ENCODE assay signal across 17 cellular contexts in the genomic region with DNA sequence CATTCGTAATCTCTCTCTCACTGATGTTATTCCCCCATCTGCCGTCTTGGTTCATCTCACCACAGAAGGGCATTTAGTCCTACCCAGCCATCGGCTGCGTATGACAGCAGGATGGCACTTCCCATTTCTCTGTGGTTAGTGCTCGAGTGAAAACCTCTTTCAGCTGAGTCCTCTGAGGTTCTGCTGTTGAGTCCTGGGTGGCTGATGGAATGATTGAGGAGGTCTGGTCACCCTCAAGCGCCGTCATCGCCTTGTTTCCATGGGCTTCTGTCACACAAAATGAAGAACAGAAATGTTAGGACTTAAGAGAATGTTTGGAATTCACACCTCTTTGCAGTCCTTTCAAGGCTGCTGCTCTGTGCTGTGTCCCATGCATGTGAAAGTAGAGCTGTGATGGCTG. TPM values are rescaled to one million over a fixed set of nuclear protein-coding genes. Genes with fewer than 3 reads are reported as not detected.
DNase-seq lines count a peak whose midpoint lies in the region; ATAC-seq and TF ChIP-seq lines count a peak whose summit lies in the region.
"Had no signal": no experiment of that assay in that cellular context is flagged by ENCODE, and none has a peak within 500 bp of the region (broad histone marks: within the 10 kb centered on the region; RNA-seq: fewer than 3 reads in every experiment).

No MANE protein-coding gene starts in this region.

- TF ChIP-seq EP300 in ovary (IDR thresholded peaks at IDR 0.05): no peak

- H3K36me3 ChIP-seq in cardiac muscle cell (no peaks in the 10 kb centered on the region), ovary (no peaks in the 10 kb centered on the region), H7 (replicated peaks; ENCODE audit: control insufficient read depth, insufficient read depth, low read length) (peaks cover 5% of the 10 kb centered on the region)

- no peak for DNase-seq in activated T-cell treated with anti-CD3 and anti-CD28 coated beads, Interleukin-2, amount 50 U/mL, for 24 hours
- no peak for DNase-seq in activated T-cell treated with anti-CD3 and anti-CD28 coated beads, Interleukin-2, amount 50 U/mL, for 72 hours
- DNase-seq in NB4 (ENCODE audit: low read depth): peak; percentile 89
- peak in 1 of 2 donors; percentile 87 for DNase-seq in cardiac muscle cell (ENCODE audit: low read depth in 1 of 2, low spot score in 1 of 2)
- DNase-seq in stimulated activated naive B cell treated with anti-CD40 and anti-IgM and Interleukin-4, amounts not matched to agents 10 μg/mL and 1 μg/mL and 100 μg/mL, for 72 hours: peak; percentile 24
- DNase-seq in ovary: no peak
- DNase-seq in H7: no peak
- DNase-seq: activated T-cell treated with anti-CD3 and anti-CD28 coated beads, Interleukin-2, amount 50 U/mL, for 4 hours; anterior cingulate cortex; cortex of kidney; head of caudate nucleus; NCI-H82; posterior cingulate gyrus; spleen; stomach; T-helper 9 cell had no signal

- H3K4me1 ChIP-seq in cardiac muscle cell (ENCODE audit: low read depth) (peaks cover 27% of the 10 kb centered on the region), ovary (ENCODE audit: insufficient read depth) (no peaks in the 10 kb centered on the region)

- no peak for ATAC-seq in activated T-cell treated with anti-CD3 and anti-CD28 coated beads, Interleukin-2, amount 50 U/mL, for 72 hours (replicated peaks in 1 of 2)
- peak; percentile 90 to 91 for ATAC-seq in stimulated activated naive B cell treated with anti-CD40 and anti-IgM and Interleukin-4, amounts not matched to agents 10 μg/mL and 1 μg/mL and 100 μg/mL, for 72 hours (replicated peaks)
- no peak for ATAC-seq in HG03354 (IDR thresholded peaks at IDR 0.05; ENCODE audit: poor library complexity, severe bottlenecking, unreplicated experiment)
- ATAC-seq: activated T-cell treated with anti-CD3 and anti-CD28 coated beads, Interleukin-2, amount 50 U/mL, for 4 hours had no signal

- intact Hi-C loops in ovary (cut with DNase I): no loop called here

- no peak for TF ChIP-seq CTCF in NB4 (IDR thresholded peaks at IDR 0.05; ENCODE audit: low read depth, low read length)
- no peak for TF ChIP-seq CTCF in cardiac muscle cell (IDR thresholded peaks at IDR 0.05; ENCODE audit: low read depth, low read length)
- no peak for TF ChIP-seq CTCF in ovary (IDR thresholded peaks at IDR 0.05)

- no peaks in the 10 kb centered on the region for H3K27me3 Mint-ChIP-seq in activated T-cell treated with anti-CD3 and anti-CD28 coated beads, Interleukin-2, amount 50 U/mL, for 24 hours
- no peaks in the 10 kb centered on the region for H3K27me3 Mint-ChIP-seq in activated T-cell treated with anti-CD3 and anti-CD28 coated beads, Interleukin-2, amount 50 U/mL, for 72 hours (ENCODE audit: low read depth)
- H3K27me3 Mint-ChIP-seq in stimulated activated naive B cell treated with anti-CD40 and anti-IgM and Interleukin-4, amounts not matched to agents 10 μg/mL and 1 μg/mL and 100 μg/mL, for 72 hours: no peaks in the 10 kb centered on the region

- H3K9me3 Mint-ChIP-seq in activated T-cell treated with anti-CD3 and anti-CD28 coated beads, Interleukin-2, amount 50 U/mL, for 24 hours: no peaks in the 10 kb centered on the region
- H3K9me3 Mint-ChIP-seq in activated T-cell treated with anti-CD3 and anti-CD28 coated beads, Interleukin-2, amount 50 U/mL, for 72 hours: no peaks in the 10 kb centered on the region
- H3K9me3 Mint-ChIP-seq in stimulated activated naive B cell treated with anti-CD40 and anti-IgM and Interleukin-4, amounts not matched to agents 10 μg/mL and 1 μg/mL and 100 μg/mL, for 72 hours: peaks cover 0 to 4% of the 10 kb centered on the region in 2 donors
- H3K9me3 Mint-ChIP-seq: activated T-cell treated with anti-CD3 and anti-CD28 coated beads, Interleukin-2, amount 50 U/mL, for 4 hours had no signal

- H3K27ac ChIP-seq in cardiac muscle cell (peak overlapping the region; percentile 98), ovary (no peak overlapping the region)
- H3K27ac ChIP-seq: stomach had no signal

- H3K27me3 ChIP-seq in cardiac muscle cell: no peaks in the 10 kb centered on the region
- no peaks in the 10 kb centered on the region for H3K27me3 ChIP-seq in ovary
- no peaks in the 10 kb centered on the region for H3K27me3 ChIP-seq in H7 (ENCODE audit: control insufficient read depth, insufficient read depth, low read length)
- H3K27me3 ChIP-seq: spleen, stomach had no signal

- H3K4me3 Mint-ChIP-seq in activated T-cell treated with anti-CD3 and anti-CD28 coated beads, Interleukin-2, amount 50 U/mL, for 24 hours: no peak overlapping the region
- H3K4me3 Mint-ChIP-seq in activated T-cell treated with anti-CD3 and anti-CD28 coated beads, Interleukin-2, amount 50 U/mL, for 72 hours: no peak overlapping the region
- H3K4me3 Mint-ChIP-seq in stimulated activated naive B cell treated with anti-CD40 and anti-IgM and Interleukin-4, amounts not matched to agents 10 μg/mL and 1 μg/mL and 100 μg/mL, for 72 hours: peak overlapping the region in 1 of 2 donors; percentile 37
- H3K4me3 Mint-ChIP-seq: activated T-cell treated with anti-CD3 and anti-CD28 coated beads, Interleukin-2, amount 50 U/mL, for 4 hours had no signal

- TF ChIP-seq POLR2A in NB4 (IDR thresholded peaks at IDR 0.05; ENCODE audit: extremely low read depth, insufficient read length): no peak
- no peak for TF ChIP-seq POLR2A in ovary (IDR thresholded peaks at IDR 0.05)

- 93 to 95% (median 94%) methylated on average over 8 of the region's 8 CpGs for WGBS in ovary, 3 donors

- H3K27ac Mint-ChIP-seq in activated T-cell treated with anti-CD3 and anti-CD28 coated beads, Interleukin-2, amount 50 U/mL, for 24 hours: peak overlapping the region; percentile 1
- H3K27ac Mint-ChIP-seq in activated T-cell treated with anti-CD3 and anti-CD28 coated beads, Interleukin-2, amount 50 U/mL, for 72 hours: no peak overlapping the region
- no peak overlapping the region for H3K27ac Mint-ChIP-seq in stimulated activated naive B cell treated with anti-CD40 and anti-IgM and Interleukin-4, amounts not matched to agents 10 μg/mL and 1 μg/mL and 100 μg/mL, for 72 hours

- H3K9me3 ChIP-seq in cardiac muscle cell (ENCODE audit: low read depth) (no peaks in the 10 kb centered on the region), ovary (no peaks in the 10 kb centered on the region)

- peaks cover 63% of the 10 kb centered on the region for H3K36me3 Mint-ChIP-seq in activated T-cell treated with anti-CD3 and anti-CD28 coated beads, Interleukin-2, amount 50 U/mL, for 24 hours (ENCODE audit: low read depth)
- peaks cover 0 to 4% of the 10 kb centered on the region in 2 donors for H3K36me3 Mint-ChIP-seq in activated T-cell treated with anti-CD3 and anti-CD28 coated beads, Interleukin-2, amount 50 U/mL, for 72 hours (ENCODE audit: insufficient read depth in 2 of 2)
- H3K36me3 Mint-ChIP-seq in stimulated activated naive B cell treated with anti-CD40 and anti-IgM and Interleukin-4, amounts not matched to agents 10 μg/mL and 1 μg/mL and 100 μg/mL, for 72 hours: peaks cover 46 to 49% of the 10 kb centered on the region in 2 donors

- H3K4me3 ChIP-seq in NB4 (ENCODE audit: low read depth, low read length): no peak overlapping the region
- H3K4me3 ChIP-seq in cardiac muscle cell: no peak overlapping the region
- no peak overlapping the region for H3K4me3 ChIP-seq in ovary
- H3K4me3 ChIP-seq in H7 (ENCODE audit: insufficient read depth, low read depth, low read length): no peak overlapping the region
- H3K4me3 ChIP-seq: spleen, stomach had no signal

- H3K4me1 Mint-ChIP-seq in activated T-cell treated with anti-CD3 and anti-CD28 coated beads, Interleukin-2, amount 50 U/mL, for 24 hours (ENCODE audit: low read depth): peaks cover 30% of the 10 kb centered on the region
- peaks cover 39% of the 10 kb centered on the region for H3K4me1 Mint-ChIP-seq in activated T-cell treated with anti-CD3 and anti-CD28 coated beads, Interleukin-2, amount 50 U/mL, for 72 hours (ENCODE audit: low read depth)
- H3K4me1 Mint-ChIP-seq in stimulated activated naive B cell treated with anti-CD40 and anti-IgM and Interleukin-4, amounts not matched to agents 10 μg/mL and 1 μg/mL and 100 μg/mL, for 72 hours: peaks cover 19 to 24% of the 10 kb centered on the region in 2 donors

RNA-seq across cellular contexts. Expression of a gene that starts 9.4 kb away (rescaled TPM):
- total RNA-seq in activated T-cell treated with anti-CD3 and anti-CD28 coated beads, Interleukin-2, amount 50 U/mL, for 72 hours: 10 to 100 TPM; 77.1 to 78.4 TPM
- total RNA-seq in cardiac muscle cell (15.7 and 37.5 TPM in 2 replicates), ovary (10 to 100 TPM; 25.7 to 47.3 (median 39.6) TPM)
- polyA plus RNA-seq in cardiac muscle cell (32.8 and 37.4 TPM in 2 replicates), ovary (10 to 100 TPM; 19.0 to 30.5 TPM)
- 31.2 and 50.9 TPM in 2 replicates for total RNA-seq in H7 (2014; rRNA removed; shearing (Covaris generic))

Comparison
In these comparisons a context has a peak if more than half of its experiments do, and no peak if none do; other contexts are left out.
1. DNase-seq: peak in NB4 (single experiment) and stimulated activated naive B cell treated with anti-CD40 and anti-IgM and Interleukin-4, amounts not matched to agents 10 μg/mL and 1 μg/mL and 100 μg/mL, for 72 hours (single experiment); none in activated T-cell treated with anti-CD3 and anti-CD28 coated beads, Interleukin-2, amount 50 U/mL, for 24 hours (single experiment), activated T-cell treated with anti-CD3 and anti-CD28 coated beads, Interleukin-2, amount 50 U/mL, for 72 hours (0 of 2), ovary (0 of 5) and H7 (single experiment).
2. ATAC-seq: peak in stimulated activated naive B cell treated with anti-CD40 and anti-IgM and Interleukin-4, amounts not matched to agents 10 μg/mL and 1 μg/mL and 100 μg/mL, for 72 hours (2 of 2); none in activated T-cell treated with anti-CD3 and anti-CD28 coated beads, Interleukin-2, amount 50 U/mL, for 72 hours (0 of 2) and HG03354 (single experiment).